9 cellular contexts compared by ENCODE assay signal in the genomic region with DNA sequence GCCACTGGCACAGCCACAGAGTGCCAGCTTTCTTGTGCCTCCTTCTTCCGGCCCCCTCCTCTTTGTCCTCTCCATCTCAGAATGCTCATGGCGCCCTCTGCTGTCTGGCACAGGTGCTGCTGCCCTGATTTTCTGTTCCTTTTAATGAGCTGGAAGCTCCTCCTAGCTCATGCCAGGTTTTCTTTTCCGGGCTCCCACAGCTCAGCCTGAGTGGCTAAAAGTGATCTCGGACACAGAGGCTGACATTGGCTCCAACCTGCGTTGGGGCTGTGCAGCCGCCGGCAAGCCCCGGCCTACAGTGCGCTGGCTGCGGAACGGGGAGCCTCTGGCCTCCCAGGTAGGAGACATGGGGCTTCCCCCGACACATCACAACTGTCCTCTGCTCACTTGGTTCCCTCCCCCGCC. TPM values are rescaled to one million over a fixed set of nuclear protein-coding genes. Genes with fewer than 3 reads are reported as not detected.
DNase-seq lines count a peak whose midpoint lies in the region; ATAC-seq and TF ChIP-seq lines count a peak whose summit lies in the region.
"Had no signal": no experiment of that assay in that cellular context is flagged by ENCODE, and none has a peak within 500 bp of the region (broad histone marks: within the 10 kb centered on the region; RNA-seq: fewer than 3 reads in every experiment).

No MANE protein-coding gene starts in this region.

- 27 to 37% (median 32%) methylated on average over 11 to 13 of the region's 13 CpGs for WGBS in adrenal gland, 4 donors
- 29 to 35% (median 33%) methylated on average over 13 of the region's 13 CpGs for WGBS in heart left ventricle, 4 donors

- no peak overlapping the region for H3K4me3 ChIP-seq in adrenal gland
- H3K4me3 ChIP-seq in heart left ventricle = no peak overlapping the region

- H3K27ac ChIP-seq in adrenal gland (no peak overlapping the region), heart left ventricle (no peak overlapping the region)
- H3K27ac ChIP-seq: epithelial cell of prostate had no signal

- H3K4me1 ChIP-seq in adrenal gland (replicated peaks in 1 of 2) (no peaks in the 10 kb centered on the region), heart left ventricle (peaks cover 0 to 8% (median 0%) of the 10 kb centered on the region in 12 donors)

- no peaks in the 10 kb centered on the region for H3K36me3 ChIP-seq in adrenal gland (replicated peaks in 1 of 2)
- no peaks in the 10 kb centered on the region for H3K36me3 ChIP-seq in heart left ventricle

- H3K9me3 ChIP-seq in adrenal gland (replicated peaks in 1 of 3) (no peaks in the 10 kb centered on the region), heart left ventricle (no peaks in the 10 kb centered on the region)

- no peaks in the 10 kb centered on the region for H3K27me3 ChIP-seq in adrenal gland
- H3K27me3 ChIP-seq in heart left ventricle = no peaks in the 10 kb centered on the region

- no peak for TF ChIP-seq POLR2A in adrenal gland (IDR thresholded peaks at IDR 0.05)
- TF ChIP-seq POLR2A in heart left ventricle (IDR thresholded peaks at IDR 0.05) = no peak

- TF ChIP-seq CTCF in adrenal gland (IDR thresholded peaks at IDR 0.05) = peak; percentile 75 to 95 (median 90)
- peak; percentile 71 to 90 (median 84) for TF ChIP-seq CTCF in heart left ventricle (IDR thresholded peaks at IDR 0.05)

- DNase-seq in GDM1 (lab: John Stamatoyannopoulos, UW) = peak; percentile 46
- DNase-seq in NCI-H128 (lab: John Stamatoyannopoulos, UW; ENCODE audit: unreplicated experiment) = peak; percentile 82
- peak; percentile 43 for DNase-seq in SW480 (ENCODE audit: low spot score)
- peak; percentile 72 to 93 (median 78) for DNase-seq in adrenal gland
- peak in 4 of 5 donors; percentile 50 to 69 (median 64) for DNase-seq in heart left ventricle
- DNase-seq in putamen (ENCODE audit: low spot score) = peak; percentile 83

- peak in 3 of 4 donors; percentile 45 to 79 (median 64) for ATAC-seq in heart left ventricle
- ATAC-seq in HG02642 (IDR thresholded peaks at IDR 0.05; ENCODE audit: poor library complexity, unreplicated experiment) = no peak
- no peak for ATAC-seq in HG03432 (IDR thresholded peaks at IDR 0.05; ENCODE audit: unreplicated experiment)

- intact Hi-C loops in adrenal gland (cut with DNase I) (loop anchor here (2.0 to 5.0 kb wide), 2 partner anchors 69 to 71 kb away; no protein-coding TSS in a partner anchor), heart left ventricle (cut with DNase I) (loop anchor here (1.0 to 10.0 kb wide), 8 partner anchors 71 to 257 kb away; no protein-coding TSS in a partner anchor)

RNA-seq across cellular contexts. Expression of a gene that starts 18.7 kb away (rescaled TPM):
- total RNA-seq in adrenal gland = 1 to 10 TPM in 3 of 8 donors, under 1 TPM in 4, not detected in 1; 0.08 to 3.2 (median 0.84) TPM
- under 1 TPM; 0.27 to 0.72 (median 0.37) TPM for polyA plus RNA-seq in adrenal gland
- 1 to 10 TPM in 1 of 9 donors, under 1 TPM in 5, not detected in 3; 0.04 to 2.4 (median 0.19) TPM for total RNA-seq in heart left ventricle
- polyA plus RNA-seq in heart left ventricle = under 1 TPM; 0.06 to 0.84 TPM

RNA-seq across cellular contexts. Expression of a gene that starts 22.6 kb away (rescaled TPM):
- total RNA-seq in adrenal gland = 1 to 10 TPM; 1.9 to 5.0 (median 3.4) TPM
- 1 to 10 TPM; 3.8 to 4.8 (median 3.9) TPM for polyA plus RNA-seq in adrenal gland
- total RNA-seq in heart left ventricle = 1 to 10 TPM; 1.3 to 3.8 (median 2.3) TPM
- polyA plus RNA-seq in heart left ventricle = 1 to 10 TPM; 3.0 to 3.3 TPM

Comparison
In these comparisons a context has a peak if more than half of its experiments do, and no peak if none do; other contexts are left out.
1. ATAC-seq: peak in heart left ventricle (3 of 4); none in HG02642 (single experiment) and HG03432 (single experiment).
2. Peak in every context shown above with its lines, with median percentiles within 50 percentile points of each other: DNase-seq.